8 cellular contexts compared by ENCODE assay signal in the genomic region with DNA sequence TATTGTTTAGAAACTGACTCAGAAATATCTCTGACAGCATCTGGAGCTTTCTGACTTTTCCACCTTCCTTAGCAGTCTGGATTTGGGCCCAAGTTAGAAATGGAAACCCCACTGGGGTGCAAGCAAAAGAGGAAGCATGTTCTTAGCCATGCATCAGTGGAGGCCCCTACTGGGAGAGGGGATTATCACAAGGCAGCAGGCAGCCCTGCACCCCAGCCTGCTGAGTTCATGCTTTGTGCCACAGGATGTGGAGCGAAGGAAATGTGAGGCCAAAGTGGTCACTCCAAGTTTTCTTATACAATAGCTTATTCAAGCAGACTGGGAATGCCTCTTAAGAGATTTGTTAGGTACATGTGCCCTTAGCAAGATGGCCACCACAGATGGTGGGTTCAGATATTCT.
DNase-seq lines count a peak whose midpoint lies in the region; ATAC-seq and TF ChIP-seq lines count a peak whose summit lies in the region.

No MANE protein-coding gene starts in this region.

- ATAC-seq in HG02884 (IDR thresholded peaks at IDR 0.05; ENCODE audit: unreplicated experiment) (peak; percentile 86), HG03432 (IDR thresholded peaks at IDR 0.05; ENCODE audit: unreplicated experiment) (no peak)

- TF ChIP-seq CTCF in lower leg skin (IDR thresholded peaks at IDR 0.05), result no peak

- no peak for TF ChIP-seq POLR2A in lower leg skin (IDR thresholded peaks at IDR 0.05)

- no peak overlapping the region for H3K4me3 ChIP-seq in lower leg skin (ENCODE audit: low read depth, poor library complexity, severe bottlenecking)

- WGBS in lower leg skin, 2 donors, result 91 to 95% methylated on average over 1 of the region's 1 CpG

- intact Hi-C loops in lower leg skin (cut with DNase I; ENCODE audit: low total_unique reads), result no loop called here

- DNase-seq in NCI-H2171 treated with DMSO at 0.1 percent for 48 hours (lab: John Stamatoyannopoulos, UW) (peak; percentile 1), NCI-H2171 (lab: John Stamatoyannopoulos, UW) (no peak), SK-MEL-5 (ENCODE audit: low read depth, low spot score) (peak; percentile 94), left kidney (ENCODE audit: low read depth, low spot score) (peak; percentile 44), lower leg skin (ENCODE audit: low spot score in 2 of 2) (no peak)
- DNase-seq in activated CD8-positive, alpha-beta memory T cell treated with anti-CD3 and anti-CD28 coated beads for 24 hours, result no peak

- in situ Hi-C loops in SK-MEL-5 (cut with HindIII; ENCODE audit: low pct_unique_long_range_greater_than_20kb, low sequenced_read_pairs), result no loop called here

Comparison
In these comparisons a context has a peak if more than half of its experiments do, and no peak if none do; other contexts are left out.
1. DNase-seq: peak in NCI-H2171 treated with DMSO at 0.1 percent for 48 hours (single experiment), SK-MEL-5 (single experiment) and left kidney (single experiment); none in NCI-H2171 (single experiment), activated CD8-positive, alpha-beta memory T cell treated with anti-CD3 and anti-CD28 coated beads for 24 hours (single experiment) and lower leg skin (0 of 2).